ENCODE assay signal across 17 cellular contexts in the genomic region with DNA sequence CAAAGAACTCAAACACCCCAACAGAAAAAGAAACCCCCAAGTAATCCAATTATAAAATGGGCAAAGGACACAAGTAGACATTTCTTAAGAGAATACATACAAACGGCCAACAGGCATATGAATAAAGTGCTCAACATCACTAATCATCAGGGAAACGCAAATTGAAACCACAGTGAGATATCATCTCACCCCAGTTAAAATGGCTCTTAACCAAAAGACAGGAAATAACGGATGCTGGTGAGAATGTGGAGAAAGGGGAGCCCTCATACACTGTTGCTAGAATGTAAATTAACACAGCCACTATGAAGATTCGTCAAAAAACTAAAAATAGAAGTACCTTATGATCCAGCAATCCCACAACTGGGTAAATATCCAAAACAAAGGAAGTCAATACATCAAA. TPM values are rescaled to one million over a fixed set of nuclear protein-coding genes. Genes with fewer than 3 reads are reported as not detected.
A peak's percentile ranks its signal among the peaks of the same experiment; 100 is the strongest.
DNase-seq lines count a peak whose midpoint lies in the region; ATAC-seq, FAIRE-seq and TF ChIP-seq lines count a peak whose summit lies in the region.
"Had no signal": no experiment of that assay in that cellular context is flagged by ENCODE, and none has a peak within 500 bp of the region (broad histone marks: within the 10 kb centered on the region; RNA-seq: fewer than 3 reads in every experiment).

No MANE protein-coding gene starts in this region.

- peak overlapping the region; percentile 37 for H3K27ac Mint-ChIP-seq in T-helper 2 cell treated with Interferon-gamma antibody and Interleukin-4, amounts not matched to agents 5 μg/mL and 100 μg/mL, for 36 hours

- H3K79me2 ChIP-seq in DND-41 (ENCODE audit: insufficient read depth, low read length) = no peaks in the 10 kb centered on the region
- peaks cover 3% of the 10 kb centered on the region for H3K79me2 ChIP-seq in hepatocyte
- H3K79me2 ChIP-seq in PC-3 (ENCODE audit: low read length) = no peaks in the 10 kb centered on the region

- no peaks in the 10 kb centered on the region for H3K36me3 ChIP-seq in DND-41 (ENCODE audit: insufficient read depth, low read length)
- no peaks in the 10 kb centered on the region for H3K36me3 ChIP-seq in hepatocyte (replicated peaks; ENCODE audit: insufficient read depth, low read depth)
- peaks cover 5% of the 10 kb centered on the region for H3K36me3 ChIP-seq in PC-3 (ENCODE audit: low read depth, low read length)
- H3K36me3 ChIP-seq: left ventricle myocardium inferior, pancreas, thoracic aorta had no signal

- POLR2A ChIA-PET in A549 (lab: Yijun Ruan, JAX) = no interaction called here
- POLR2A ChIA-PET in PC-3 (lab: Charles Lee; ENCODE audit: unreplicated experiment) = no interaction called here

- H3K27me3 Mint-ChIP-seq in T-helper 2 cell treated with Interferon-gamma antibody and Interleukin-4, amounts not matched to agents 5 μg/mL and 100 μg/mL, for 36 hours (ENCODE audit: low read depth) = no peaks in the 10 kb centered on the region

- no peaks in the 10 kb centered on the region for H4K20me1 ChIP-seq in DND-41 (ENCODE audit: insufficient read depth, low read length)
- no peaks in the 10 kb centered on the region for H4K20me1 ChIP-seq in hepatocyte (ENCODE audit: insufficient read depth, poor library complexity, severe bottlenecking)
- H4K20me1 ChIP-seq in PC-3 (ENCODE audit: low read length) = no peaks in the 10 kb centered on the region

- CTCF ChIA-PET in A549 (lab: Yijun Ruan, JAX) (interaction anchor here (1.5 kb wide), 1 partner anchor 143 kb away, joined by 3 read pairs; no protein-coding TSS in a partner anchor), PC-3 (lab: Charles Lee) (no interaction called here)

- H3K4me1 ChIP-seq in A549 (peaks cover 25% of the 10 kb centered on the region), DND-41 (ENCODE audit: insufficient read depth, low read length) (peaks cover 27% of the 10 kb centered on the region), hepatocyte (ENCODE audit: insufficient read depth) (peaks cover 18% of the 10 kb centered on the region), PC-3 (ENCODE audit: insufficient read depth, low read length) (peaks cover 17% of the 10 kb centered on the region)

- TF ChIP-seq POLR2A in A549 (IDR thresholded peaks at IDR 0.05; ENCODE audit: low read length) = no peak

- TF ChIP-seq RAD21 in A549 (conservative IDR thresholded peaks at IDR 0.05 in 1 of 2, IDR thresholded peaks at IDR 0.05 in 1 of 2) = no peak

- ATAC-seq in A549 (no peak), DND-41 (ENCODE audit: insufficient read depth, low read depth) (peak; percentile 89), PC-3 (no peak)
- ATAC-seq: K562, pancreas had no signal

- H3K9me3 ChIP-seq in A549 (peaks cover 5% of the 10 kb centered on the region; the same call in 1 of the 3 replicates), DND-41 (ENCODE audit: insufficient read depth, low read length, severe bottlenecking) (no peaks in the 10 kb centered on the region), hepatocyte (ENCODE audit: low read depth) (no peaks in the 10 kb centered on the region), PC-3 (ENCODE audit: low read length) (peaks cover 11% of the 10 kb centered on the region; the same call in 1 of the 2 replicates)
- H3K9me3 ChIP-seq: pancreas, thoracic aorta had no signal

- H3K4me1 Mint-ChIP-seq in T-helper 2 cell treated with Interferon-gamma antibody and Interleukin-4, amounts not matched to agents 5 μg/mL and 100 μg/mL, for 36 hours (ENCODE audit: low read depth) = peaks cover 36% of the 10 kb centered on the region

- 85% methylated on average over 4 of the region's 4 CpGs for WGBS in A549 (ENCODE audit: missing lambda C conversion rate)
- WGBS in hepatocyte (ENCODE audit: low lambda C conversion rate, missing lambda C conversion rate) = 84% methylated on average over 4 of the region's 4 CpGs

- no peaks in the 10 kb centered on the region for H3K9me3 Mint-ChIP-seq in T-helper 2 cell treated with Interferon-gamma antibody and Interleukin-4, amounts not matched to agents 5 μg/mL and 100 μg/mL, for 36 hours

- H3K9me2 ChIP-seq in hepatocyte (replicated peaks; ENCODE audit: insufficient read depth) (no peaks in the 10 kb centered on the region), PC-3 (replicated peaks; ENCODE audit: low read length) (no peaks in the 10 kb centered on the region)

- DNase-seq in A549 (ENCODE audit: low read depth in 1 of 2, low spot score in 1 of 2) (no peak), DND-41 (peak; percentile 21), hepatocyte (ENCODE audit: low spot score) (no peak), PC-3 (no peak), NCI-H1694 (lab: John Stamatoyannopoulos, UW) (no peak), DMS153 treated with DMSO at 0.1 percent for 48 hours (lab: John Stamatoyannopoulos, UW; ENCODE audit: unreplicated experiment) (no peak), 8988T (no peak)
- peak; percentile 40 for DNase-seq in T-helper 2 cell treated with Interferon-gamma antibody and Interleukin-4, amounts not matched to agents 5 μg/mL and 100 μg/mL, for 36 hours (ENCODE audit: low spot score)
- DNase-seq: activated CD4-positive, CD25-positive, alpha-beta regulatory T cell treated with anti-CD3 and anti-CD28 coated beads, Interleukin-2, amount 50 U/mL, for 72 hours; DMS153; foreskin melanocyte; left ventricle myocardium inferior; NCI-H1417 treated with DMSO at 0.1 percent for 48 hours; pancreas; SHP77 had no signal

- H3K36me3 Mint-ChIP-seq in T-helper 2 cell treated with Interferon-gamma antibody and Interleukin-4, amounts not matched to agents 5 μg/mL and 100 μg/mL, for 36 hours (ENCODE audit: low read depth) = no peaks in the 10 kb centered on the region

- peak overlapping the region; percentile 14 for H3K4me3 Mint-ChIP-seq in T-helper 2 cell treated with Interferon-gamma antibody and Interleukin-4, amounts not matched to agents 5 μg/mL and 100 μg/mL, for 36 hours

- H3K27me3 ChIP-seq in DND-41 (ENCODE audit: insufficient read depth, low read length, poor library complexity) (no peaks in the 10 kb centered on the region), hepatocyte (no peaks in the 10 kb centered on the region), PC-3 (ENCODE audit: low read length) (no peaks in the 10 kb centered on the region)
- H3K27me3 ChIP-seq: pancreas had no signal

- peak overlapping the region; percentile 35 to 86; a peak in 3 of 6 replicates for H3K27ac ChIP-seq in A549
- H3K27ac ChIP-seq in DND-41 (ENCODE audit: low read length) = peak overlapping the region; percentile 14; the same call in 1 of the 2 replicates
- H3K27ac ChIP-seq in hepatocyte = peak overlapping the region; percentile 90
- H3K27ac ChIP-seq in PC-3 (ENCODE audit: low read length) = no peak overlapping the region
- H3K27ac ChIP-seq: left ventricle myocardium inferior, thoracic aorta had no signal

- no peak overlapping the region for H3K9ac ChIP-seq in DND-41 (ENCODE audit: low read depth, low read length)
- no peak overlapping the region for H3K9ac ChIP-seq in PC-3 (ENCODE audit: low read length)

- BruUV-seq in PC-3 (replicated peaks; lab: Mats Ljungman, UMichigan) = no TSS peak

- no peak overlapping the region for H2AFZ ChIP-seq in DND-41 (ENCODE audit: low read depth, low read length)
- no peak overlapping the region for H2AFZ ChIP-seq in hepatocyte
- no peak overlapping the region for H2AFZ ChIP-seq in PC-3 (ENCODE audit: low read length)

- TF ChIP-seq EP300 in A549 (IDR thresholded peaks at IDR 0.05) = no peak

- H3K4me3 ChIP-seq in A549 (no peak overlapping the region), DND-41 (ENCODE audit: low read depth in 1 of 2, low read length in 2 of 2) (no peak overlapping the region), hepatocyte (no peak overlapping the region), PC-3 (ENCODE audit: low read length) (no peak overlapping the region)
- H3K4me3 ChIP-seq: K562, left ventricle myocardium inferior, pancreas, thoracic aorta had no signal

- no peak overlapping the region for H3K4me2 ChIP-seq in A549
- peak overlapping the region; percentile 9; the same call in 1 of the 2 replicates for H3K4me2 ChIP-seq in DND-41 (ENCODE audit: insufficient read depth, low read length)
- no peak overlapping the region for H3K4me2 ChIP-seq in hepatocyte
- H3K4me2 ChIP-seq in PC-3 (ENCODE audit: low read length) = no peak overlapping the region

- no peak for TF ChIP-seq CTCF in A549 (IDR thresholded peaks at IDR 0.05)
- no peak for TF ChIP-seq CTCF in DND-41 (IDR thresholded peaks at IDR 0.05; ENCODE audit: borderline replicate concordance, extremely low read depth, low read length, poor library complexity, severe bottlenecking)
- TF ChIP-seq CTCF in hepatocyte (IDR thresholded peaks at IDR 0.05; ENCODE audit: poor library complexity) = no peak
- no peak for TF ChIP-seq CTCF in PC-3 (conservative IDR thresholded peaks at IDR 0.05; ENCODE audit: low read depth, low read length)

- intact Hi-C loops in PC-3 (cut with micrococcal nuclease) = loop anchor here (5.0 kb wide), 1 partner anchor 110 kb away; a partner anchor contains a TSS

- H3F3A ChIP-seq in PC-3 (ENCODE audit: low read length, unreplicated experiment) = no peaks in the 10 kb centered on the region

- FAIRE-seq in A549 (lab: Jason Lieb, UNC) = no peak
- FAIRE-seq: K562, pancreas had no signal

TF ChIP-seq in A549, 52 proteins besides CTCF, POLR2A, EP300 and RAD21 (continues in another document):
- TF ChIP-seq RARB (CRISPR knock-in tag; IDR thresholded peaks at IDR 0.05) = no peak
- TF ChIP-seq NR3C1 (IDR thresholded peaks at IDR 0.05) = no peak
- no peak for TF ChIP-seq RFX5 (IDR thresholded peaks at IDR 0.05)
- TF ChIP-seq CBX2 (IDR thresholded peaks at IDR 0.05; ENCODE audit: borderline replicate concordance, low read depth) = no peak
- TF ChIP-seq, protein P1, sequence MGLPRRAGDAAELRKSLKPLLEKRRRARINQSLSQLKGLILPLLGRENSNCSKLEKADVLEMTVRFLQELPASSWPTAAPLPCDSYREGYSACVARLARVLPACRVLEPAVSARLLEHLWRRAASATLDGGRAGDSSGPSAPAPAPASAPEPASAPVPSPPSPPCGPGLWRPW (IDR thresholded peaks at IDR 0.05) = no peak
- no peak for TF ChIP-seq TP53 (CRISPR knock-in tag; IDR thresholded peaks at IDR 0.05)
- TF ChIP-seq JUN (IDR thresholded peaks at IDR 0.05) = no peak
- TF ChIP-seq SMC3 (IDR thresholded peaks at IDR 0.05) = no peak
- TF ChIP-seq KDM1A (IDR thresholded peaks at IDR 0.05; ENCODE audit: low read depth) = no peak

RNA-seq across cellular contexts. Expression of a gene that starts 52.4 kb away (rescaled TPM):
- polyA plus RNA-seq in A549 (2011; rRNA removed) (10.6 and 11.3 TPM in 2 replicates), A549 (2017; fragmentation: RNase III; extraction: RNeasy Plus Mini Kit Qiagen cat#74134 plus additional on column Dnase treatment) (2.9 to 4.3 TPM (median 3.3 TPM) in 3 replicates), hepatocyte (40.0 and 53.9 TPM in 2 replicates)
- polyA plus RNA-seq in A549 (2012; cell fraction: cytosol; rRNA removed) = 1.4 and 1.6 TPM in 2 replicates
- 2.0 and 3.1 TPM in 2 replicates for polyA plus RNA-seq in A549 (2012; cell fraction: nucleus; rRNA removed)
- 10.9 and 11.9 TPM in 2 replicates for polyA minus RNA-seq in A549 (2011; rRNA and poly(A)+ RNA removed)
- total RNA-seq in hepatocyte (12.0 and 15.7 TPM in 2 replicates), PC-3 (2014; rRNA removed) (3.5 and 3.7 TPM in 2 replicates)

Comparison
In these comparisons a context has a peak if more than half of its experiments do, and no peak if none do; other contexts are left out.
1. DNase-seq: peak in DND-41 (single experiment) and T-helper 2 cell treated with Interferon-gamma antibody and Interleukin-4, amounts not matched to agents 5 μg/mL and 100 μg/mL, for 36 hours (single experiment); none in A549 (0 of 2), hepatocyte (single experiment), PC-3 (single experiment), NCI-H1694 (single experiment), DMS153 treated with DMSO at 0.1 percent for 48 hours (single experiment) and 8988T (single experiment).